ENCODE assay signal across 9 cellular contexts in genomic region chr16:58001781-58002410, GRCh38. TPM values are rescaled to one million over a fixed set of nuclear protein-coding genes. Genes with fewer than 3 reads are reported as not detected.
DNase-seq lines count a peak whose midpoint lies in the region; FAIRE-seq and TF ChIP-seq lines count a peak whose summit lies in the region.
"Had no signal": no experiment of that assay in that cellular context is flagged by ENCODE, and none has a peak within 500 bp of the region (broad histone marks: within the 10 kb centered on the region; RNA-seq: fewer than 3 reads in every experiment).

No MANE protein-coding gene starts in this region.

- H3K4me1 Mint-ChIP-seq in T-helper 1 cell treated with Interleukin-12 subunit alpha and Interleukin-12 subunit beta and Interleukin-4 antibody, amounts not matched to agents 30 μg/mL and 1 μg/mL, for 36 hours (ENCODE audit: low read depth): peaks cover 33% of the 10 kb centered on the region
- peaks cover 56% of the 10 kb centered on the region for H3K4me1 Mint-ChIP-seq in activated naive CD8-positive, alpha-beta T cell (ENCODE audit: low read depth)
- peaks cover 65 to 78% of the 10 kb centered on the region in 2 donors for H3K4me1 Mint-ChIP-seq in immature natural killer cell

- no peaks in the 10 kb centered on the region for H3K9me3 Mint-ChIP-seq in T-helper 1 cell treated with Interleukin-12 subunit alpha and Interleukin-12 subunit beta and Interleukin-4 antibody, amounts not matched to agents 30 μg/mL and 1 μg/mL, for 36 hours
- no peaks in the 10 kb centered on the region for H3K9me3 Mint-ChIP-seq in activated naive CD8-positive, alpha-beta T cell (ENCODE audit: low read depth)
- no peaks in the 10 kb centered on the region for H3K9me3 Mint-ChIP-seq in immature natural killer cell

- FAIRE-seq in D721Med (lab: Jason Lieb, UNC): no peak
- FAIRE-seq: A204.1 had no signal

- no peaks in the 10 kb centered on the region for H3K9me3 ChIP-seq in stomach smooth muscle (ENCODE audit: control insufficient read depth in 2 of 2, low read length in 2 of 2)

- peaks cover 11 to 13% of the 10 kb centered on the region in 2 donors for H3K36me3 ChIP-seq in stomach smooth muscle (ENCODE audit: control insufficient read depth in 2 of 2, insufficient read depth in 2 of 2, low read length in 2 of 2)

- H3K4me3 Mint-ChIP-seq in T-helper 1 cell treated with Interleukin-12 subunit alpha and Interleukin-12 subunit beta and Interleukin-4 antibody, amounts not matched to agents 30 μg/mL and 1 μg/mL, for 36 hours: peak overlapping the region; percentile 90
- H3K4me3 Mint-ChIP-seq in activated naive CD8-positive, alpha-beta T cell: peak overlapping the region; percentile 93
- H3K4me3 Mint-ChIP-seq in immature natural killer cell: peak overlapping the region; percentile 89 to 94 (median 92)

- H3K27me3 Mint-ChIP-seq in T-helper 1 cell treated with Interleukin-12 subunit alpha and Interleukin-12 subunit beta and Interleukin-4 antibody, amounts not matched to agents 30 μg/mL and 1 μg/mL, for 36 hours (ENCODE audit: low read depth): no peaks in the 10 kb centered on the region
- H3K27me3 Mint-ChIP-seq in activated naive CD8-positive, alpha-beta T cell: no peaks in the 10 kb centered on the region
- H3K27me3 Mint-ChIP-seq in immature natural killer cell (ENCODE audit: low read depth in 3 of 3): peaks cover 1 to 19% (median 6%) of the 10 kb centered on the region in 3 donors

- H3K36me3 Mint-ChIP-seq in T-helper 1 cell treated with Interleukin-12 subunit alpha and Interleukin-12 subunit beta and Interleukin-4 antibody, amounts not matched to agents 30 μg/mL and 1 μg/mL, for 36 hours (ENCODE audit: low read depth): peaks cover 23% of the 10 kb centered on the region
- peaks cover 6% of the 10 kb centered on the region for H3K36me3 Mint-ChIP-seq in activated naive CD8-positive, alpha-beta T cell
- H3K36me3 Mint-ChIP-seq in immature natural killer cell: peaks cover 11 to 25% (median 16%) of the 10 kb centered on the region in 3 donors

- no peaks in the 10 kb centered on the region for H3K27me3 ChIP-seq in stomach smooth muscle (ENCODE audit: control insufficient read depth in 1 of 2, insufficient read depth in 2 of 2, low read length in 2 of 2)

- no peak for TF ChIP-seq CTCF in D721Med (IDR thresholded peaks at IDR 0.05; ENCODE audit: insufficient read depth, missing control alignments)

- no peak overlapping the region for H3K27ac Mint-ChIP-seq in T-helper 1 cell treated with Interleukin-12 subunit alpha and Interleukin-12 subunit beta and Interleukin-4 antibody, amounts not matched to agents 30 μg/mL and 1 μg/mL, for 36 hours
- H3K27ac Mint-ChIP-seq in activated naive CD8-positive, alpha-beta T cell: peak overlapping the region; percentile 22
- H3K27ac Mint-ChIP-seq in immature natural killer cell: peak overlapping the region; percentile 66 to 94 (median 88)

- no peak overlapping the region for H3K27ac ChIP-seq in stomach smooth muscle (ENCODE audit: low read length)

- no peak for DNase-seq in T-helper 1 cell
- no peak for DNase-seq in immature natural killer cell
- DNase-seq in NCI-H2227 (lab: John Stamatoyannopoulos, UW; ENCODE audit: unreplicated experiment): no peak
- DNase-seq in D721Med (ENCODE audit: insufficient read length, low spot score): no peak
- DNase-seq in SHP77 (lab: John Stamatoyannopoulos, UW): no peak

- peak overlapping the region; percentile 51 to 80 for H3K9ac ChIP-seq in stomach smooth muscle (ENCODE audit: low read length in 2 of 2)

- peak overlapping the region; percentile 71 to 86 for H3K4me3 ChIP-seq in stomach smooth muscle (ENCODE audit: low read length in 2 of 2)

- peaks cover 27% of the 10 kb centered on the region for H3K4me1 ChIP-seq in stomach smooth muscle (ENCODE audit: control insufficient read depth, insufficient read depth, low read length)

RNA-seq across cellular contexts. Expression of gene USB1, which starts 0.7 kb away (rescaled TPM):
- 100 to 1,000 TPM in 1 of 3 donors, 10 to 100 TPM in 2; 43.3 to 104 (median 88.7) TPM for polyA plus RNA-seq in immature natural killer cell

RNA-seq across cellular contexts. Expression of gene ZNF319, which starts 1.4 kb away (rescaled TPM):
- 10 to 100 TPM in 2 of 3 donors, 1 to 10 TPM in 1; 6.8 to 31.2 (median 10.3) TPM for polyA plus RNA-seq in immature natural killer cell

RNA-seq across cellular contexts. Expression of gene MMP15, which starts 23.7 kb away (rescaled TPM):
- under 1 TPM in 1 of 3 donors, not detected in 2; 0.04 TPM for polyA plus RNA-seq in immature natural killer cell

RNA-seq across cellular contexts. Expression of gene CNGB1, which starts 31.0 kb away (rescaled TPM):
- polyA plus RNA-seq in immature natural killer cell: not detected
